In the genomic region with DNA sequence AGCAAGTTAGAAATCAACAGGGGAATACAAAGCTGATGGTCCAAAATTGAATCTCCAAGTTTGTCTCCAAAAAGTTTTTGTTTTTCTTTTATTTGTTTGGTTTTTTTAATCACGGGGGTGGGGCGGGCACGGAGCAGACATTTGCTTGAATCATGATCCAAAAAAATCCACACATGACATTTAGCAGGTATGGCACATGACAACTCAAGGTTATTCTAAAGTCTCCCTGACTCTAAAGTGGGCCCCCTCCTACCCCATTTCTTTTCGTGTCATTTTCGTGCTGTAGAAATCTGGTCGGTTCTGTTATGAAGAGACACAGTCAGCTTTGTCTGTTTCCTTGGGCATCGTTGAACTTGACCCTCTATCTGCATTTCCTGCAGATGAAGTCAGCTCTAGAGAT, we compare ENCODE assay signal across 1 cellular context.
TF ChIP-seq lines count a peak whose summit lies in the region.

No MANE protein-coding gene starts in this region.

TF ChIP-seq in HepG2, 621 proteins besides CTCF, POLR2A, EP300 and RAD21:
- TF ChIP-seq KDM4B (CRISPR knock-in tag; IDR thresholded peaks at IDR 0.05) (no peak), HNRNPLL (IDR thresholded peaks at IDR 0.05; ENCODE audit: low read depth, low read length, poor library complexity, severe bottlenecking) (no peak), GTF3A (CRISPR knock-in tag; conservative IDR thresholded peaks at IDR 0.05) (no peak), FOXM1 (CRISPR knock-in tag; IDR thresholded peaks at IDR 0.05) (no peak), STAG1 (CRISPR knock-in tag; IDR thresholded peaks at IDR 0.05) (no peak), ISL2 (CRISPR knock-in tag; IDR thresholded peaks at IDR 0.05) (no peak), FIP1L1 (IDR thresholded peaks at IDR 0.05; ENCODE audit: borderline replicate concordance, insufficient read depth, low read depth, low read length) (no peak), LCORL (IDR thresholded peaks at IDR 0.05) (no peak), LCORL (CRISPR knock-in tag; IDR thresholded peaks at IDR 0.05) (no peak)
- TF ChIP-seq, protein P1, sequence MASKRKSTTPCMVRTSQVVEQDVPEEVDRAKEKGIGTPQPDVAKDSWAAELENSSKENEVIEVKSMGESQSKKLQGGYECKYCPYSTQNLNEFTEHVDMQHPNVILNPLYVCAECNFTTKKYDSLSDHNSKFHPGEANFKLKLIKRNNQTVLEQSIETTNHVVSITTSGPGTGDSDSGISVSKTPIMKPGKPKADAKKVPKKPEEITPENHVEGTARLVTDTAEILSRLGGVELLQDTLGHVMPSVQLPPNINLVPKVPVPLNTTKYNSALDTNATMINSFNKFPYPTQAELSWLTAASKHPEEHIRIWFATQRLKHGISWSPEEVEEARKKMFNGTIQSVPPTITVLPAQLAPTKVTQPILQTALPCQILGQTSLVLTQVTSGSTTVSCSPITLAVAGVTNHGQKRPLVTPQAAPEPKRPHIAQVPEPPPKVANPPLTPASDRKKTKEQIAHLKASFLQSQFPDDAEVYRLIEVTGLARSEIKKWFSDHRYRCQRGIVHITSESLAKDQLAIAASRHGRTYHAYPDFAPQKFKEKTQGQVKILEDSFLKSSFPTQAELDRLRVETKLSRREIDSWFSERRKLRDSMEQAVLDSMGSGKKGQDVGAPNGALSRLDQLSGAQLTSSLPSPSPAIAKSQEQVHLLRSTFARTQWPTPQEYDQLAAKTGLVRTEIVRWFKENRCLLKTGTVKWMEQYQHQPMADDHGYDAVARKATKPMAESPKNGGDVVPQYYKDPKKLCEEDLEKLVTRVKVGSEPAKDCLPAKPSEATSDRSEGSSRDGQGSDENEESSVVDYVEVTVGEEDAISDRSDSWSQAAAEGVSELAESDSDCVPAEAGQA (IDR thresholded peaks at IDR 0.05; ENCODE audit: low read depth): no peak
- TF ChIP-seq, protein P1 (CRISPR knock-in tag; IDR thresholded peaks at IDR 0.05; ENCODE audit: borderline replicate concordance): no peak
